8 cellular contexts compared by ENCODE assay signal in genomic region chr3:143849854-143850549, GRCh38. TPM values are rescaled to one million over a fixed set of nuclear protein-coding genes. Genes with fewer than 3 reads are reported as not detected.
A peak's percentile ranks its signal among the peaks of the same experiment; 100 is the strongest.
DNase-seq lines count a peak whose midpoint lies in the region; ATAC-seq and TF ChIP-seq lines count a peak whose summit lies in the region.

No MANE protein-coding gene starts in this region.

- ATAC-seq in GM18861 (IDR thresholded peaks at IDR 0.05; ENCODE audit: unreplicated experiment) (peak; percentile 49), HG02981 (IDR thresholded peaks at IDR 0.05; ENCODE audit: unreplicated experiment) (peak; percentile 29)

- peak; percentile 53 for DNase-seq in amniotic stem cell (lab: John Stamatoyannopoulos, UW)
- no peak for DNase-seq in osteocyte (ENCODE audit: extremely low spot score, unreplicated experiment)
- no peak for DNase-seq in NCI-H748 (lab: John Stamatoyannopoulos, UW; ENCODE audit: unreplicated experiment)
- no peak for DNase-seq in stomach
- DNase-seq in Calu3 = no peak
- DNase-seq in iPS-NIHi11 (ENCODE audit: low spot score) = no peak

- BruUV-seq in Calu3 (replicated peaks; lab: Mats Ljungman, UMichigan) = no TSS peak

- H3K4me1 Mint-ChIP-seq in osteocyte (ENCODE audit: unreplicated experiment) (peaks cover 20% of the 10 kb centered on the region), Calu3 (ENCODE audit: low read depth, unreplicated experiment) (peaks cover 9% of the 10 kb centered on the region)

- no peaks in the 10 kb centered on the region for H3K36me3 ChIP-seq in stomach

- no peaks in the 10 kb centered on the region for H3K36me3 Mint-ChIP-seq in osteocyte (ENCODE audit: unreplicated experiment)
- no peaks in the 10 kb centered on the region for H3K36me3 Mint-ChIP-seq in Calu3 (ENCODE audit: insufficient read depth, unreplicated experiment)

- H3K27ac ChIP-seq in stomach = peak overlapping the region in 2 of 5 donors; percentile 20 to 33

- intact Hi-C loops in stomach (cut with DNase I; ENCODE audit: low total_unique reads) = no loop called here
- intact Hi-C loops in Calu3 (cut with micrococcal nuclease; ENCODE audit: unreplicated experiment) = no loop called here

- TF ChIP-seq CTCF in osteocyte (IDR thresholded peaks at IDR 0.05) = no peak
- no peak for TF ChIP-seq CTCF in stomach (IDR thresholded peaks at IDR 0.05)
- no peak for TF ChIP-seq CTCF in Calu3 (IDR thresholded peaks at IDR 0.05; ENCODE audit: unreplicated experiment)

- no peaks in the 10 kb centered on the region for H3K27me3 ChIP-seq in stomach

- 27 to 33% (median 30%) methylated on average over 4 of the region's 4 CpGs for WGBS in stomach, 5 donors

- H3K27me3 Mint-ChIP-seq in osteocyte (ENCODE audit: unreplicated experiment) (peaks cover 8% of the 10 kb centered on the region), Calu3 (ENCODE audit: unreplicated experiment) (no peaks in the 10 kb centered on the region)

- H3K4me1 ChIP-seq in stomach = peaks cover 0 to 35% (median 11%) of the 10 kb centered on the region in 4 donors

- CTCF ChIA-PET in Calu3 (lab: Charles Lee) = interaction anchor here (0.5 kb wide), 1 partner anchor 114 kb away, joined by 4 read pairs; no protein-coding TSS in a partner anchor

- no peak overlapping the region for H3K4me3 ChIP-seq in stomach

- H3K9me3 ChIP-seq in stomach = no peaks in the 10 kb centered on the region

- H3K9me3 Mint-ChIP-seq in osteocyte (ENCODE audit: unreplicated experiment) = no peaks in the 10 kb centered on the region
- no peaks in the 10 kb centered on the region for H3K9me3 Mint-ChIP-seq in Calu3 (ENCODE audit: low read depth, unreplicated experiment)

- H3K27ac Mint-ChIP-seq in osteocyte (ENCODE audit: unreplicated experiment) (peak overlapping the region; percentile 10), Calu3 (ENCODE audit: unreplicated experiment) (no peak overlapping the region)

- TF ChIP-seq POLR2A in stomach (IDR thresholded peaks at IDR 0.05) = no peak

- TF ChIP-seq EP300 in stomach (IDR thresholded peaks at IDR 0.05) = no peak

- no peak overlapping the region for H3K4me3 Mint-ChIP-seq in osteocyte (ENCODE audit: unreplicated experiment)
- no peak overlapping the region for H3K4me3 Mint-ChIP-seq in Calu3 (ENCODE audit: low read depth, unreplicated experiment)

RNA-seq across cellular contexts. Expression of gene SLC9A9, which starts 1.7 kb away (rescaled TPM):
- total RNA-seq in osteocyte (3.5 TPM in 2 replicates), stomach (10 to 100 TPM in 4 of 5 donors, under 1 TPM in 1; 0.58 to 29.7 (median 20.4) TPM), Calu3 (2022) (1.5 and 2.4 TPM in 2 replicates)
- 1 to 10 TPM; 3.1 to 9.8 (median 7.0) TPM for polyA plus RNA-seq in stomach
